In the genomic region with DNA sequence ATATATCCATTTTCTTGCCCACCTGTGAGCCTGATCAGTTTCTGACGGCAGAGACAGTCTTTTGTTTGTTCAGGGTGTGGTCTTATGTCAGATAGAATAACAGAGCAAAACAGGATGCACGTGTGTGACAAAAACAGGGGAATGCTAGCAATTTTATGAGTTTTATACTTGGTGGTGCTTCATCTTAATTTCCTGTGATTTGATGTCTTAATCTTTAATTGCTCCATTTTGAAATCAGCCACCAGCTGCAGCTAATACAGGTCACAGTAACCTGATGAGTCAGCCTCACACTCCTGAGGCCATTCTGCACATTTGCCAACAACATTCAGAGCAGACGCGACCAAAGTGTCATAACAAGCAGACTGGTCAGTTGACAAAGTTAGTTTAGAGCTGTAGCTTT, we compare ENCODE assay signal across 1 cellular context.
TF ChIP-seq lines count a peak whose summit lies in the region.

No MANE protein-coding gene starts in this region.

TF ChIP-seq in GM23338, 12 proteins besides CTCF, POLR2A, EP300 and RAD21 (continued from another document):
- TF ChIP-seq, protein P1, sequence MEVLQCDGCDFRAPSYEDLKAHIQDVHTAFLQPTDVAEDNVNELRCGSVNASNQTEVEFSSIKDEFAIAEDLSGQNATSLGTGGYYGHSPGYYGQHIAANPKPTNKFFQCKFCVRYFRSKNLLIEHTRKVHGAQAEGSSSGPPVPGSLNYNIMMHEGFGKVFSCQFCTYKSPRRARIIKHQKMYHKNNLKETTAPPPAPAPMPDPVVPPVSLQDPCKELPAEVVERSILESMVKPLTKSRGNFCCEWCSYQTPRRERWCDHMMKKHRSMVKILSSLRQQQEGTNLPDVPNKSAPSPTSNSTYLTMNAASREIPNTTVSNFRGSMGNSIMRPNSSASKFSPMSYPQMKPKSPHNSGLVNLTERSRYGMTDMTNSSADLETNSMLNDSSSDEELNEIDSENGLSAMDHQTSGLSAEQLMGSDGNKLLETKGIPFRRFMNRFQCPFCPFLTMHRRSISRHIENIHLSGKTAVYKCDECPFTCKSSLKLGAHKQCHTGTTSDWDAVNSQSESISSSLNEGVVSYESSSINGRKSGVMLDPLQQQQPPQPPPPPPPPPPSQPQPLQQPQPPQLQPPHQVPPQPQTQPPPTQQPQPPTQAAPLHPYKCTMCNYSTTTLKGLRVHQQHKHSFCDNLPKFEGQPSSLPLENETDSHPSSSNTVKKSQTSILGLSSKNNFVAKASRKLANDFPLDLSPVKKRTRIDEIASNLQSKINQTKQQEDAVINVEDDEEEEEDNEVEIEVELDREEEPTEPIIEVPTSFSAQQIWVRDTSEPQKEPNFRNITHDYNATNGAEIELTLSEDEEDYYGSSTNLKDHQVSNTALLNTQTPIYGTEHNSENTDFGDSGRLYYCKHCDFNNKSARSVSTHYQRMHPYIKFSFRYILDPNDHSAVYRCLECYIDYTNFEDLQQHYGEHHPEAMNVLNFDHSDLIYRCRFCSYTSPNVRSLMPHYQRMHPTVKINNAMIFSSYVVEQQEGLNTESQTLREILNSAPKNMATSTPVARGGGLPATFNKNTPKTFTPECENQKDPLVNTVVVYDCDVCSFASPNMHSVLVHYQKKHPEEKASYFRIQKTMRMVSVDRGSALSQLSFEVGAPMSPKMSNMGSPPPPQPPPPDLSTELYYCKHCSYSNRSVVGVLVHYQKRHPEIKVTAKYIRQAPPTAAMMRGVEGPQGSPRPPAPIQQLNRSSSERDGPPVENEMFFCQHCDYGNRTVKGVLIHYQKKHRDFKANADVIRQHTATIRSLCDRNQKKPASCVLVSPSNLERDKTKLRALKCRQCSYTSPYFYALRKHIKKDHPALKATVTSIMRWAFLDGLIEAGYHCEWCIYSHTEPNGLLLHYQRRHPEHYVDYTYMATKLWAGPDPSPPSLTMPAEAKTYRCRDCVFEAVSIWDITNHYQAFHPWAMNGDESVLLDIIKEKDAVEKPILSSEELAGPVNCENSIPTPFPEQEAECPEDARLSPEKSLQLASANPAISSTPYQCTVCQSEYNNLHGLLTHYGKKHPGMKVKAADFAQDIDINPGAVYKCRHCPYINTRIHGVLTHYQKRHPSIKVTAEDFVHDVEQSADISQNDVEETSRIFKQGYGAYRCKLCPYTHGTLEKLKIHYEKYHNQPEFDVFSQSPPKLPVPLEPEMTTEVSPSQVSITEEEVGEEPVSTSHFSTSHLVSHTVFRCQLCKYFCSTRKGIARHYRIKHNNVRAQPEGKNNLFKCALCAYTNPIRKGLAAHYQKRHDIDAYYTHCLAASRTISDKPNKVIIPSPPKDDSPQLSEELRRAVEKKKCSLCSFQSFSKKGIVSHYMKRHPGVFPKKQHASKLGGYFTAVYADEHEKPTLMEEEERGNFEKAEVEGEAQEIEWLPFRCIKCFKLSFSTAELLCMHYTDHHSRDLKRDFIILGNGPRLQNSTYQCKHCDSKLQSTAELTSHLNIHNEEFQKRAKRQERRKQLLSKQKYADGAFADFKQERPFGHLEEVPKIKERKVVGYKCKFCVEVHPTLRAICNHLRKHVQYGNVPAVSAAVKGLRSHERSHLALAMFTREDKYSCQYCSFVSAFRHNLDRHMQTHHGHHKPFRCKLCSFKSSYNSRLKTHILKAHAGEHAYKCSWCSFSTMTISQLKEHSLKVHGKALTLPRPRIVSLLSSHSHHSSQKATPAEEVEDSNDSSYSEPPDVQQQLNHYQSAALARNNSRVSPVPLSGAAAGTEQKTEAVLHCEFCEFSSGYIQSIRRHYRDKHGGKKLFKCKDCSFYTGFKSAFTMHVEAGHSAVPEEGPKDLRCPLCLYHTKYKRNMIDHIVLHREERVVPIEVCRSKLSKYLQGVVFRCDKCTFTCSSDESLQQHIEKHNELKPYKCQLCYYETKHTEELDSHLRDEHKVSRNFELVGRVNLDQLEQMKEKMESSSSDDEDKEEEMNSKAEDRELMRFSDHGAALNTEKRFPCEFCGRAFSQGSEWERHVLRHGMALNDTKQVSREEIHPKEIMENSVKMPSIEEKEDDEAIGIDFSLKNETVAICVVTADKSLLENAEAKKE (CRISPR knock-in tag; IDR thresholded peaks at IDR 0.05), result no peak
- no peak for TF ChIP-seq ZNF114 (CRISPR knock-in tag; IDR thresholded peaks at IDR 0.05)
- TF ChIP-seq, protein P2, sequence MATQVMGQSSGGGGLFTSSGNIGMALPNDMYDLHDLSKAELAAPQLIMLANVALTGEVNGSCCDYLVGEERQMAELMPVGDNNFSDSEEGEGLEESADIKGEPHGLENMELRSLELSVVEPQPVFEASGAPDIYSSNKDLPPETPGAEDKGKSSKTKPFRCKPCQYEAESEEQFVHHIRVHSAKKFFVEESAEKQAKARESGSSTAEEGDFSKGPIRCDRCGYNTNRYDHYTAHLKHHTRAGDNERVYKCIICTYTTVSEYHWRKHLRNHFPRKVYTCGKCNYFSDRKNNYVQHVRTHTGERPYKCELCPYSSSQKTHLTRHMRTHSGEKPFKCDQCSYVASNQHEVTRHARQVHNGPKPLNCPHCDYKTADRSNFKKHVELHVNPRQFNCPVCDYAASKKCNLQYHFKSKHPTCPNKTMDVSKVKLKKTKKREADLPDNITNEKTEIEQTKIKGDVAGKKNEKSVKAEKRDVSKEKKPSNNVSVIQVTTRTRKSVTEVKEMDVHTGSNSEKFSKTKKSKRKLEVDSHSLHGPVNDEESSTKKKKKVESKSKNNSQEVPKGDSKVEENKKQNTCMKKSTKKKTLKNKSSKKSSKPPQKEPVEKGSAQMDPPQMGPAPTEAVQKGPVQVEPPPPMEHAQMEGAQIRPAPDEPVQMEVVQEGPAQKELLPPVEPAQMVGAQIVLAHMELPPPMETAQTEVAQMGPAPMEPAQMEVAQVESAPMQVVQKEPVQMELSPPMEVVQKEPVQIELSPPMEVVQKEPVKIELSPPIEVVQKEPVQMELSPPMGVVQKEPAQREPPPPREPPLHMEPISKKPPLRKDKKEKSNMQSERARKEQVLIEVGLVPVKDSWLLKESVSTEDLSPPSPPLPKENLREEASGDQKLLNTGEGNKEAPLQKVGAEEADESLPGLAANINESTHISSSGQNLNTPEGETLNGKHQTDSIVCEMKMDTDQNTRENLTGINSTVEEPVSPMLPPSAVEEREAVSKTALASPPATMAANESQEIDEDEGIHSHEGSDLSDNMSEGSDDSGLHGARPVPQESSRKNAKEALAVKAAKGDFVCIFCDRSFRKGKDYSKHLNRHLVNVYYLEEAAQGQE (IDR thresholded peaks at IDR 0.05; ENCODE audit: unreplicated experiment), result no peak
- no peak for TF ChIP-seq EZH2 (IDR thresholded peaks at IDR 0.05; ENCODE audit: low read depth, unreplicated experiment)
- TF ChIP-seq NANOG (IDR thresholded peaks at IDR 0.05; ENCODE audit: borderline replicate concordance), result no peak
- TF ChIP-seq POLR2AphosphoS5 (IDR thresholded peaks at IDR 0.05; ENCODE audit: low read depth), result no peak
- TF ChIP-seq, protein P3, sequence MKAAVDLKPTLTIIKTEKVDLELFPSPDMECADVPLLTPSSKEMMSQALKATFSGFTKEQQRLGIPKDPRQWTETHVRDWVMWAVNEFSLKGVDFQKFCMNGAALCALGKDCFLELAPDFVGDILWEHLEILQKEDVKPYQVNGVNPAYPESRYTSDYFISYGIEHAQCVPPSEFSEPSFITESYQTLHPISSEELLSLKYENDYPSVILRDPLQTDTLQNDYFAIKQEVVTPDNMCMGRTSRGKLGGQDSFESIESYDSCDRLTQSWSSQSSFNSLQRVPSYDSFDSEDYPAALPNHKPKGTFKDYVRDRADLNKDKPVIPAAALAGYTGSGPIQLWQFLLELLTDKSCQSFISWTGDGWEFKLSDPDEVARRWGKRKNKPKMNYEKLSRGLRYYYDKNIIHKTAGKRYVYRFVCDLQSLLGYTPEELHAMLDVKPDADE (IDR thresholded peaks at IDR 0.05), result no peak
